In genomic region chr2:68438455-68439303, GRCh38 we compare ENCODE assay signal across 13 cellular contexts. TPM values are rescaled to one million over a fixed set of nuclear protein-coding genes. Genes with fewer than 3 reads are reported as not detected.
A peak's percentile ranks its signal among the peaks of the same experiment; 100 is the strongest.
DNase-seq lines count a peak whose midpoint lies in the region; ATAC-seq, FAIRE-seq and TF ChIP-seq lines count a peak whose summit lies in the region.
"Had no signal": no experiment of that assay in that cellular context is flagged by ENCODE, and none has a peak within 500 bp of the region (broad histone marks: within the 10 kb centered on the region; RNA-seq: fewer than 3 reads in every experiment).

No MANE protein-coding gene starts in this region.

- H3K36me3 Mint-ChIP-seq in activated T-helper 2 cell treated with anti-CD3 and anti-CD28 coated beads, Interferon-gamma antibody, Interleukin-2, Interleukin-4, amounts not matched to agents 10 μg/mL and 5 μg/mL and 100 μg/mL, durations not matched to agents 14 hours and 24 hours and 36 hours (ENCODE audit: low read depth) = no peaks in the 10 kb centered on the region

- DNase-seq in GM12891 (ENCODE audit: insufficient read length, low spot score) (no peak), GM12878 (ENCODE audit: low read depth, low spot score) (no peak), smooth muscle cell (lab: John Stamatoyannopoulos, UW; ENCODE audit: unreplicated experiment) (no peak), NAMALWA (ENCODE audit: low spot score) (no peak), activated gamma-delta T cell treated with Interleukin-2 at 50 U/mL for 16 hours (no peak)
- DNase-seq in activated T-helper 2 cell treated with anti-CD3 and anti-CD28 coated beads, Interferon-gamma antibody, Interleukin-2, Interleukin-4, amounts not matched to agents 10 μg/mL and 5 μg/mL and 100 μg/mL, durations not matched to agents 14 hours and 24 hours and 36 hours (ENCODE audit: low spot score) = no peak
- DNase-seq: activated CD8-positive, alpha-beta memory T cell treated with anti-CD3 and anti-CD28 coated beads, Interleukin-2, amount 50 U/mL, for 48 hours; CD4-positive, alpha-beta T cell; NCI-H1694 treated with DMSO at 0.1 percent for 48 hours; stomach; WERI-Rb-1 had no signal

- peaks cover 8% of the 10 kb centered on the region for H3K4me1 ChIP-seq in Loucy (ENCODE audit: insufficient read depth, low read length, poor library complexity, severe bottlenecking)
- H3K4me1 ChIP-seq in GM12878 (ENCODE audit: control insufficient read depth, insufficient read depth, low read length) = peaks cover 33% of the 10 kb centered on the region
- H3K4me1 ChIP-seq in smooth muscle cell (ENCODE audit: low read depth) = peaks cover 3% of the 10 kb centered on the region

- no peaks in the 10 kb centered on the region for H3K79me2 ChIP-seq in Loucy (ENCODE audit: insufficient read depth, low read length)
- peaks cover 3% of the 10 kb centered on the region for H3K79me2 ChIP-seq in GM12878 (ENCODE audit: control insufficient read depth, insufficient read depth, low read length)
- H3K79me2 ChIP-seq in smooth muscle cell (ENCODE audit: low read depth) = no peaks in the 10 kb centered on the region

- intact Hi-C loops in GM12878 (cut with micrococcal nuclease; ENCODE audit: unreplicated experiment) = no loop called here
- intact Hi-C loops in activated T-helper 2 cell treated with anti-CD3 and anti-CD28 coated beads, Interferon-gamma antibody, Interleukin-2, Interleukin-4, amounts not matched to agents 10 μg/mL and 5 μg/mL and 100 μg/mL, durations not matched to agents 14 hours and 24 hours and 36 hours (cut with micrococcal nuclease) = no loop called here

- H3K4me2 ChIP-seq in Loucy (ENCODE audit: low read depth, low read length, poor library complexity, severe bottlenecking) = no peak overlapping the region
- peak overlapping the region; percentile 90 for H3K4me2 ChIP-seq in GM12878 (ENCODE audit: control insufficient read depth, insufficient read depth)
- H3K4me2 ChIP-seq in smooth muscle cell = no peak overlapping the region

- H3K27me3 ChIP-seq in Loucy (ENCODE audit: insufficient read depth, low read length, poor library complexity, severe bottlenecking) (no peaks in the 10 kb centered on the region), GM12878 (replicated peaks in 1 of 2; ENCODE audit: control insufficient read depth in 2 of 2, insufficient read depth in 2 of 2, low read length in 1 of 2) (no peaks in the 10 kb centered on the region), smooth muscle cell (ENCODE audit: low read depth) (no peaks in the 10 kb centered on the region)
- H3K27me3 ChIP-seq: stomach had no signal

- H3K36me3 ChIP-seq in Loucy (ENCODE audit: insufficient read depth, low read length) (no peaks in the 10 kb centered on the region), GM12878 (ENCODE audit: control insufficient read depth in 2 of 2, insufficient read depth in 2 of 2, low read length in 1 of 2) (no peaks in the 10 kb centered on the region), smooth muscle cell (ENCODE audit: low read depth) (no peaks in the 10 kb centered on the region)
- H3K36me3 ChIP-seq: stomach, WERI-Rb-1 had no signal

- peaks cover 18% of the 10 kb centered on the region for H3K27me3 Mint-ChIP-seq in activated T-helper 2 cell treated with anti-CD3 and anti-CD28 coated beads, Interferon-gamma antibody, Interleukin-2, Interleukin-4, amounts not matched to agents 10 μg/mL and 5 μg/mL and 100 μg/mL, durations not matched to agents 14 hours and 24 hours and 36 hours (ENCODE audit: low read depth)
- H3K27me3 Mint-ChIP-seq: CD4-positive, alpha-beta T cell had no signal

- H3K27ac Mint-ChIP-seq in activated T-helper 2 cell treated with anti-CD3 and anti-CD28 coated beads, Interferon-gamma antibody, Interleukin-2, Interleukin-4, amounts not matched to agents 10 μg/mL and 5 μg/mL and 100 μg/mL, durations not matched to agents 14 hours and 24 hours and 36 hours = no peak overlapping the region
- H3K27ac Mint-ChIP-seq: CD4-positive, alpha-beta T cell had no signal

- 3% methylated on average over 7 of the region's 7 CpGs for WGBS in GM12878 (ENCODE audit: insufficient coverage, insufficient replicate concordance, low lambda C conversion rate, missing lambda C conversion rate)
- 83% methylated on average over 7 of the region's 7 CpGs for WGBS in smooth muscle cell (ENCODE audit: low lambda C conversion rate)

- in situ Hi-C loops in GM12878 (cut with MboI) = loop anchor here (25.0 kb wide), 1 partner anchor 2001 kb away; the partner anchor contains the start of gene MEIS1

- peak; percentile 100 for TF ChIP-seq POLR2A in GM12891 (IDR thresholded peaks at IDR 0.05; ENCODE audit: low read depth, low read length)
- peak; percentile 85 for TF ChIP-seq POLR2A in GM12878 (IDR thresholded peaks at IDR 0.05; ENCODE audit: low read depth, low read length)

- TF ChIP-seq EP300 in GM12878 (IDR thresholded peaks at IDR 0.05; ENCODE audit: borderline replicate concordance in 1 of 2, control insufficient read depth in 1 of 2, low read depth in 2 of 2, low read length in 2 of 2) = no peak

- H3K4me3 ChIP-seq in Loucy (ENCODE audit: low read length, poor library complexity, severe bottlenecking) (no peak overlapping the region), GM12878 (peak overlapping the region; percentile 41; the same call in 1 of the 2 replicates), smooth muscle cell (no peak overlapping the region)
- H3K4me3 ChIP-seq: lung, stomach had no signal

- H3K27ac ChIP-seq in GM12878 (ENCODE audit: control insufficient read depth, insufficient read depth) (peak overlapping the region; percentile 81), smooth muscle cell (ENCODE audit: low read depth) (no peak overlapping the region)
- H3K27ac ChIP-seq: stomach, WERI-Rb-1 had no signal

- no peaks in the 10 kb centered on the region for H3K9me3 Mint-ChIP-seq in activated T-helper 2 cell treated with anti-CD3 and anti-CD28 coated beads, Interferon-gamma antibody, Interleukin-2, Interleukin-4, amounts not matched to agents 10 μg/mL and 5 μg/mL and 100 μg/mL, durations not matched to agents 14 hours and 24 hours and 36 hours
- H3K9me3 Mint-ChIP-seq: CD4-positive, alpha-beta T cell had no signal

- RAD21 ChIA-PET in GM12878 (lab: Charles Lee; ENCODE audit: unreplicated experiment) = interaction anchor here (0.9 to 7.4 kb wide), 10 partner anchors 12 to 81 kb away, joined by 3 to 211 read pairs (median 62); partner anchors contain the start of gene PLEK

- no peak for TF ChIP-seq RAD21 in GM12878 (IDR thresholded peaks at IDR 0.05; ENCODE audit: insufficient read depth, low read depth, low read length)

- H4K20me1 ChIP-seq in Loucy (ENCODE audit: insufficient read depth, low read length, poor library complexity, severe bottlenecking) (no peaks in the 10 kb centered on the region), GM12878 (ENCODE audit: control insufficient read depth, insufficient read depth) (no peaks in the 10 kb centered on the region), smooth muscle cell (ENCODE audit: low read depth) (no peaks in the 10 kb centered on the region)

- TF ChIP-seq CTCF in Loucy (conservative IDR thresholded peaks at IDR 0.05; ENCODE audit: low read length) = no peak
- no peak for TF ChIP-seq CTCF in GM12878 (IDR thresholded peaks at IDR 0.05 in 2 of 3, conservative IDR thresholded peaks at IDR 0.05 in 1 of 3; ENCODE audit: control insufficient read depth in 2 of 3, extremely low read depth in 1 of 3, insufficient read depth in 1 of 3, low read depth in 3 of 3, low read length in 3 of 3)
- no peak for TF ChIP-seq CTCF in smooth muscle cell (IDR thresholded peaks at IDR 0.05; ENCODE audit: borderline replicate concordance, insufficient read depth, poor library complexity, severe bottlenecking)

- no peaks in the 10 kb centered on the region for H3F3A ChIP-seq in Loucy (ENCODE audit: low read depth)
- H3F3A ChIP-seq in smooth muscle cell (ENCODE audit: low read depth) = no peaks in the 10 kb centered on the region

- ATAC-seq in GM12878 = peak; percentile 19

- CTCF ChIA-PET in GM12878 (lab: Yijun Ruan, JAX) = interaction anchor here (0.7 to 7.1 kb wide), 9 partner anchors 11 to 315 kb away, joined by 3 to 91 read pairs (median 27); partner anchors contain the start of gene PLEK

- FAIRE-seq in GM12891 (lab: Jason Lieb, UNC) = peak; percentile 89
- FAIRE-seq in GM12878 (lab: Jason Lieb, UNC) = no peak

- BruUV-seq in GM12878 (replicated peaks; lab: Mats Ljungman, UMichigan) = TSS peak; percentile 99

- peaks cover 16% of the 10 kb centered on the region for H3K4me1 Mint-ChIP-seq in activated T-helper 2 cell treated with anti-CD3 and anti-CD28 coated beads, Interferon-gamma antibody, Interleukin-2, Interleukin-4, amounts not matched to agents 10 μg/mL and 5 μg/mL and 100 μg/mL, durations not matched to agents 14 hours and 24 hours and 36 hours (ENCODE audit: low read depth)

- no peak overlapping the region for H3K9ac ChIP-seq in Loucy (ENCODE audit: low read depth, low read length, poor library complexity, severe bottlenecking)
- H3K9ac ChIP-seq in GM12878 (ENCODE audit: control insufficient read depth, insufficient read depth, low read length) = peak overlapping the region; percentile 64
- H3K9ac ChIP-seq in smooth muscle cell (ENCODE audit: low read depth) = no peak overlapping the region

- H3K4me3 Mint-ChIP-seq in activated T-helper 2 cell treated with anti-CD3 and anti-CD28 coated beads, Interferon-gamma antibody, Interleukin-2, Interleukin-4, amounts not matched to agents 10 μg/mL and 5 μg/mL and 100 μg/mL, durations not matched to agents 14 hours and 24 hours and 36 hours (ENCODE audit: low read depth) = no peak overlapping the region
- H3K4me3 Mint-ChIP-seq: CD4-positive, alpha-beta T cell had no signal

- H2AFZ ChIP-seq in Loucy (ENCODE audit: low read length) = peak overlapping the region; percentile 83
- peak overlapping the region; percentile 80 for H2AFZ ChIP-seq in GM12878 (ENCODE audit: control insufficient read depth, low read depth, low read length)
- peak overlapping the region; percentile 41 for H2AFZ ChIP-seq in smooth muscle cell (ENCODE audit: low read depth)

- POLR2A ChIA-PET in GM12878 (lab: Charles Lee) = interaction anchor here (0.7 to 5.1 kb wide), 8 partner anchors 11 to 74 kb away, joined by 3 to 70 read pairs (median 12); partner anchors contain the start of genes APLF, FBXO48 and PLEK

- SMC1A ChIA-PET in GM12878 (lab: Charles Lee; ENCODE audit: uncharacterized antibody, unreplicated experiment) = interaction anchor here (1.0 to 9.4 kb wide), 8 partner anchors 11 to 317 kb away, joined by 5 to 259 read pairs (median 122); partner anchors contain the start of gene PLEK

- no peaks in the 10 kb centered on the region for H3K9me3 ChIP-seq in Loucy (ENCODE audit: insufficient read depth, low read depth, low read length)
- no peaks in the 10 kb centered on the region for H3K9me3 ChIP-seq in GM12878 (replicated peaks; ENCODE audit: control insufficient read depth, insufficient read depth, low read length)
- H3K9me3 ChIP-seq in smooth muscle cell (replicated peaks; ENCODE audit: low read depth) = no peaks in the 10 kb centered on the region
- H3K9me3 ChIP-seq: stomach had no signal

- no peaks in the 10 kb centered on the region for H3K9me2 ChIP-seq in Loucy (replicated peaks; ENCODE audit: low read depth, low read length)

RNA-seq across cellular contexts. Expression of gene FBXO48, which starts 28.4 kb away (rescaled TPM):
- 0.23 TPM for polyA plus RNA-seq in GM12891 (2012; ENCODE audit: low read depth, missing spikeins)
- 1.6 and 1.7 TPM in 2 replicates for total RNA-seq in GM12878 (2013; cell fraction: nucleolus; rRNA removed)
- total RNA-seq in GM12878 (2014; rRNA removed) (0.56 and 0.87 TPM in 2 replicates), GM12878 (2014; rRNA removed; fragmentation: Illumina TruSeq; extraction: Trizol) (1.4 and 1.5 TPM in 2 replicates), GM12878 (2021) (0.85 and 1.1 TPM in 2 replicates), smooth muscle cell (0.81 and 1.5 TPM in 2 replicates)
- polyA plus RNA-seq in GM12878 (2011; ENCODE audit: low read depth) = 0.29 TPM
- polyA plus RNA-seq in GM12878 (2011; rRNA removed) (2.3 and 3.2 TPM in 2 replicates), GM12878 (2014; fragmentation: Illumina TruSeq; extraction: Trizol) (1.5 and 2.2 TPM in 2 replicates), GM12878 (2014; fragmentation: Nextera tagmentation; extraction: Ambion mirVana) (1 to 10 TPM in 1 of 2 experiments, under 1 TPM in 1; 0.90 to 1.1 TPM), GM12878 (2014; rRNA removed) (0.67 and 1.3 TPM in 2 replicates), GM12878 (2016; fragmentation: Nextera tagmentation; extraction: Ambion mirVana) (1 to 10 TPM; 1.1 to 1.5 TPM), smooth muscle cell (0.42 and 0.61 TPM in 2 replicates)
- polyA plus RNA-seq in GM12878 (2011; cell fraction: cytosol; rRNA removed) = 0.85 and 1.2 TPM in 2 replicates
- polyA plus RNA-seq in GM12878 (2011; cell fraction: nucleus; rRNA removed) = 0.85 and 0.91 TPM in 2 replicates
- 0.42 and 0.70 TPM in 2 replicates for polyA plus RNA-seq in GM12878 (2012)
- 1.1 and 2.0 TPM in 2 replicates for polyA minus RNA-seq in GM12878 (2011; rRNA and poly(A)+ RNA removed)
- 0.31 and 0.40 TPM in 2 replicates for polyA minus RNA-seq in GM12878 (2011; cell fraction: cytosol; rRNA and poly(A)+ RNA removed)
- polyA minus RNA-seq in GM12878 (2011; cell fraction: nucleus; rRNA and poly(A)+ RNA removed) = 0.73 and 1.3 TPM in 2 replicates
- 1.3 TPM in 2 replicates for total RNA-seq in activated T-helper 2 cell treated with anti-CD3 and anti-CD28 coated beads, Interferon-gamma antibody, Interleukin-2, Interleukin-4, amounts not matched to agents 10 μg/mL and 5 μg/mL and 100 μg/mL, durations not matched to agents 14 hours and 24 hours and 36 hours

RNA-seq across cellular contexts. Expression of gene APLF, which starts 28.7 kb away (rescaled TPM):
- 0.85 TPM for polyA plus RNA-seq in GM12891 (2012; ENCODE audit: low read depth, missing spikeins)
- total RNA-seq in GM12878 (2013; cell fraction: nucleolus; rRNA removed) = 1.0 and 1.1 TPM in 2 replicates
- total RNA-seq in GM12878 (2014; rRNA removed) (1.7 and 2.5 TPM in 2 replicates), GM12878 (2014; rRNA removed; fragmentation: Illumina TruSeq; extraction: Trizol) (2.3 and 2.4 TPM in 2 replicates), GM12878 (2021) (1.9 TPM in 2 replicates), smooth muscle cell (8.0 and 9.2 TPM in 2 replicates)
- 0.58 TPM for polyA plus RNA-seq in GM12878 (2011; ENCODE audit: low read depth)
- polyA plus RNA-seq in GM12878 (2011; rRNA removed) (0.71 and 1.4 TPM in 2 replicates), GM12878 (2014; fragmentation: Illumina TruSeq; extraction: Trizol) (1.8 and 2.6 TPM in 2 replicates), GM12878 (2014; fragmentation: Nextera tagmentation; extraction: Ambion mirVana) (under 1 TPM; 0.66 to 0.69 TPM), GM12878 (2014; rRNA removed) (1.1 and 1.2 TPM in 2 replicates), GM12878 (2016; fragmentation: Nextera tagmentation; extraction: Ambion mirVana) (1 to 10 TPM; 2.1 to 2.8 TPM), smooth muscle cell (2.6 and 3.4 TPM in 2 replicates)
- polyA plus RNA-seq in GM12878 (2011; cell fraction: cytosol; rRNA removed) = 0.28 and 0.30 TPM in 2 replicates
- 0.67 TPM in 2 replicates for polyA plus RNA-seq in GM12878 (2011; cell fraction: nucleus; rRNA removed)
- polyA plus RNA-seq in GM12878 (2012) = 0.68 and 0.98 TPM in 2 replicates
- 0.82 and 0.95 TPM in 2 replicates for polyA minus RNA-seq in GM12878 (2011; rRNA and poly(A)+ RNA removed)
- polyA minus RNA-seq in GM12878 (2011; cell fraction: cytosol; rRNA and poly(A)+ RNA removed) = 0.80 and 1.1 TPM in 2 replicates
- polyA minus RNA-seq in GM12878 (2011; cell fraction: nucleus; rRNA and poly(A)+ RNA removed) = 1.1 and 2.2 TPM in 2 replicates
- total RNA-seq in activated T-helper 2 cell treated with anti-CD3 and anti-CD28 coated beads, Interferon-gamma antibody, Interleukin-2, Interleukin-4, amounts not matched to agents 10 μg/mL and 5 μg/mL and 100 μg/mL, durations not matched to agents 14 hours and 24 hours and 36 hours = 3.8 TPM in 2 replicates
